In genomic region chr3:48949376-48949717, GRCh38 we compare ENCODE assay signal across 16 cellular contexts. TPM values are rescaled to one million over a fixed set of nuclear protein-coding genes. Genes with fewer than 3 reads are reported as not detected.
DNase-seq lines count a peak whose midpoint lies in the region; ATAC-seq and TF ChIP-seq lines count a peak whose summit lies in the region.
"Had no signal": no experiment of that assay in that cellular context is flagged by ENCODE, and none has a peak within 500 bp of the region (broad histone marks: within the 10 kb centered on the region; RNA-seq: fewer than 3 reads in every experiment).

No MANE protein-coding gene starts in this region.

- POLR2A ChIA-PET in MCF 10A (lab: Yijun Ruan, JAX) = interaction anchor here (0.6 to 3.0 kb wide), 2 partner anchors 11 to 901 kb away, joined by 3 to 10 read pairs; no protein-coding TSS in a partner anchor

- BruUV-seq in MCF 10A (replicated peaks; lab: Mats Ljungman, UMichigan) (no TSS peak), mammary epithelial cell (replicated peaks; lab: Mats Ljungman, UMichigan) (no TSS peak)

- H3K27me3 Mint-ChIP-seq in MCF 10A (ENCODE audit: insufficient read depth, unreplicated experiment) (no peaks in the 10 kb centered on the region), progenitor cell of endocrine pancreas (no peaks in the 10 kb centered on the region)
- H3K27me3 Mint-ChIP-seq: activated CD4-positive, alpha-beta T cell treated with anti-CD3 and anti-CD28 coated beads, Interleukin-2, amount 10 ng/mL, durations not matched to agents 24 days and 14 days; activated T-cell treated with anti-CD3 and anti-CD28 coated beads, Interleukin-2, amount 50 U/mL, for 24 hours; CD4-positive, CD25-positive, alpha-beta regulatory T cell had no signal

- in situ Hi-C loops in mammary epithelial cell (cut with MboI; ENCODE audit: low sequenced_read_pairs in 2 of 2) = no loop called here

- no peaks in the 10 kb centered on the region for H3K9me3 Mint-ChIP-seq in MCF 10A (ENCODE audit: unreplicated experiment)
- H3K9me3 Mint-ChIP-seq in progenitor cell of endocrine pancreas (ENCODE audit: low read depth) = no peaks in the 10 kb centered on the region
- H3K9me3 Mint-ChIP-seq: activated CD4-positive, alpha-beta T cell treated with anti-CD3 and anti-CD28 coated beads, Interleukin-2, amount 10 ng/mL, durations not matched to agents 24 days and 14 days; activated T-cell treated with anti-CD3 and anti-CD28 coated beads, Interleukin-2, amount 50 U/mL, for 24 hours; CD4-positive, CD25-positive, alpha-beta regulatory T cell; T-helper 1 cell treated with Interleukin-12 subunit alpha and Interleukin-12 subunit beta and Interleukin-4 antibody, amounts not matched to agents 30 μg/mL and 1 μg/mL, for 36 hours had no signal

- no peak overlapping the region for H3K9ac ChIP-seq in mammary epithelial cell (ENCODE audit: insufficient read depth, low read length)

- no peak for TF ChIP-seq EP300 in upper lobe of left lung (IDR thresholded peaks at IDR 0.05)

- TF ChIP-seq CTCF in MCF 10A (IDR thresholded peaks at IDR 0.05; ENCODE audit: unreplicated experiment) (no peak), mammary epithelial cell (conservative IDR thresholded peaks at IDR 0.05 in 1 of 2, IDR thresholded peaks at IDR 0.05 in 1 of 2; ENCODE audit: extremely low read depth in 1 of 2, insufficient read depth in 1 of 2, low read depth in 1 of 2, low read length in 2 of 2) (no peak), lower lobe of right lung (IDR thresholded peaks at IDR 0.05) (no peak), upper lobe of left lung (IDR thresholded peaks at IDR 0.05) (no peak), progenitor cell of endocrine pancreas (IDR thresholded peaks at IDR 0.05; ENCODE audit: unreplicated experiment) (no peak)

- CTCF ChIA-PET in MCF 10A (lab: Yijun Ruan, JAX) = interaction anchor here (0.6 kb wide), 1 partner anchor 20 kb away, joined by 6 read pairs; no protein-coding TSS in a partner anchor
- CTCF ChIA-PET in mammary epithelial cell (lab: Charles Lee; ENCODE audit: low non-redundant PET) = no interaction called here

- H3K9me3 ChIP-seq in mammary epithelial cell (replicated peaks; ENCODE audit: insufficient read depth, low read length) (no peaks in the 10 kb centered on the region), lower lobe of right lung (no peaks in the 10 kb centered on the region), upper lobe of left lung (no peaks in the 10 kb centered on the region)
- H3K9me3 ChIP-seq: MG63 had no signal

- H3K4me3 Mint-ChIP-seq in MCF 10A (ENCODE audit: unreplicated experiment) (no peak overlapping the region), progenitor cell of endocrine pancreas (ENCODE audit: low read depth) (no peak overlapping the region)
- H3K4me3 Mint-ChIP-seq: activated CD4-positive, alpha-beta T cell treated with anti-CD3 and anti-CD28 coated beads, Interleukin-2, amount 10 ng/mL, durations not matched to agents 24 days and 14 days; activated T-cell treated with anti-CD3 and anti-CD28 coated beads, Interleukin-2, amount 50 U/mL, for 24 hours; CD4-positive, CD25-positive, alpha-beta regulatory T cell; T-helper 1 cell treated with Interleukin-12 subunit alpha and Interleukin-12 subunit beta and Interleukin-4 antibody, amounts not matched to agents 30 μg/mL and 1 μg/mL, for 36 hours had no signal

- no peak overlapping the region for H3K4me3 ChIP-seq in mammary epithelial cell (replicated peaks in 1 of 3; ENCODE audit: insufficient read depth in 1 of 3, low read depth in 2 of 3, low read length in 3 of 3)
- H3K4me3 ChIP-seq in lower lobe of right lung = no peak overlapping the region
- H3K4me3 ChIP-seq in upper lobe of left lung = peak overlapping the region in 3 of 4 donors; percentile 4 to 21 (median 5)
- H3K4me3 ChIP-seq: MG63 had no signal

- TF ChIP-seq POLR2A in upper lobe of left lung (IDR thresholded peaks at IDR 0.05) = no peak

- no peaks in the 10 kb centered on the region for H3K27me3 ChIP-seq in mammary epithelial cell (ENCODE audit: insufficient read depth, low read length)
- H3K27me3 ChIP-seq in lower lobe of right lung (ENCODE audit: low read depth) = no peaks in the 10 kb centered on the region
- H3K27me3 ChIP-seq in upper lobe of left lung = no peaks in the 10 kb centered on the region
- H3K27me3 ChIP-seq: MG63 had no signal

- no peak overlapping the region for H2AFZ ChIP-seq in mammary epithelial cell (ENCODE audit: low read depth, low read length)

- peaks cover 74% of the 10 kb centered on the region for H3K79me2 ChIP-seq in mammary epithelial cell (ENCODE audit: insufficient read depth, low read length)

- WGBS in mammary epithelial cell (ENCODE audit: low coverage, missing lambda C conversion rate) = 38% methylated on average over 2 of the region's 2 CpGs
- WGBS in upper lobe of left lung, 2 donors = 66 to 92% methylated on average over 2 of the region's 2 CpGs

- H3K27ac ChIP-seq in mammary epithelial cell (ENCODE audit: insufficient read depth, low read depth, low read length) = no peak overlapping the region
- peak overlapping the region; percentile 87 for H3K27ac ChIP-seq in cingulate gyrus (ENCODE audit: low read depth, low read length)
- peak overlapping the region; percentile 4 for H3K27ac ChIP-seq in lower lobe of right lung
- peak overlapping the region; percentile 34 to 58 (median 48) for H3K27ac ChIP-seq in upper lobe of left lung

- H3K4me1 Mint-ChIP-seq in MCF 10A (ENCODE audit: insufficient read depth, unreplicated experiment) = peaks cover 10% of the 10 kb centered on the region
- H3K4me1 Mint-ChIP-seq in progenitor cell of endocrine pancreas (ENCODE audit: low read depth) = peaks cover 9% of the 10 kb centered on the region

- H3K4me1 ChIP-seq in mammary epithelial cell (ENCODE audit: insufficient read depth, low read length) (peaks cover 3% of the 10 kb centered on the region), lower lobe of right lung (no peaks in the 10 kb centered on the region), upper lobe of left lung (peaks cover 0 to 9% (median 0%) of the 10 kb centered on the region in 4 donors)

- intact Hi-C loops in MCF 10A (cut with micrococcal nuclease) = no loop called here
- intact Hi-C loops in mammary epithelial cell (cut with micrococcal nuclease) = no loop called here
- intact Hi-C loops in lower lobe of right lung (cut with DNase I) = no loop called here

- H4K20me1 ChIP-seq in mammary epithelial cell (ENCODE audit: insufficient read depth, low read length) = no peaks in the 10 kb centered on the region

- H3K36me3 Mint-ChIP-seq in MCF 10A (ENCODE audit: insufficient read depth, unreplicated experiment) = peaks cover 54% of the 10 kb centered on the region
- peaks cover 10% of the 10 kb centered on the region for H3K36me3 Mint-ChIP-seq in progenitor cell of endocrine pancreas (ENCODE audit: insufficient read depth)

- H3K4me2 ChIP-seq in mammary epithelial cell (ENCODE audit: insufficient read depth, low read depth, low read length) = no peak overlapping the region

- H3K27ac Mint-ChIP-seq in MCF 10A (ENCODE audit: low read depth, unreplicated experiment) (peak overlapping the region; percentile 25), progenitor cell of endocrine pancreas (no peak overlapping the region)
- H3K27ac Mint-ChIP-seq: activated CD4-positive, alpha-beta T cell treated with anti-CD3 and anti-CD28 coated beads, Interleukin-2, amount 10 ng/mL, durations not matched to agents 24 days and 14 days; T-helper 1 cell treated with Interleukin-12 subunit alpha and Interleukin-12 subunit beta and Interleukin-4 antibody, amounts not matched to agents 30 μg/mL and 1 μg/mL, for 36 hours had no signal

- H3K36me3 ChIP-seq in mammary epithelial cell (ENCODE audit: insufficient read depth, low read length) = peaks cover 7% of the 10 kb centered on the region
- H3K36me3 ChIP-seq in lower lobe of right lung = peaks cover 19% of the 10 kb centered on the region
- H3K36me3 ChIP-seq in upper lobe of left lung = peaks cover 0 to 25% (median 12%) of the 10 kb centered on the region in 4 donors

- no peak for DNase-seq in MCF 10A (ENCODE audit: unreplicated experiment)
- no peak for DNase-seq in mammary epithelial cell
- no peak for DNase-seq in lower lobe of right lung
- no peak for DNase-seq in upper lobe of left lung
- no peak for DNase-seq in progenitor cell of endocrine pancreas (ENCODE audit: low spot score, unreplicated experiment)
- DNase-seq: activated CD4-positive, alpha-beta T cell treated with anti-CD3 and anti-CD28 coated beads, Interleukin-2, amount 10 ng/mL, durations not matched to agents 24 days and 14 days; activated T-cell treated with anti-CD3 and anti-CD28 coated beads, Interleukin-2, amount 50 U/mL, for 24 hours; CD4-positive, CD25-positive, alpha-beta regulatory T cell; EL; MG63; NCI-H2029 treated with DMSO at 0.1 percent for 48 hours; NCI-H774 had no signal

- ATAC-seq in lower lobe of right lung (peak in 1 of 2 donors; percentile 83), upper lobe of left lung (ENCODE audit: low FRiP score in 2 of 2) (no peak), GM21619 (IDR thresholded peaks at IDR 0.05; ENCODE audit: unreplicated experiment) (no peak), GM21367 (IDR thresholded peaks at IDR 0.05; ENCODE audit: unreplicated experiment) (no peak)

- dilution Hi-C loops in mammary epithelial cell (cut with HindIII; ENCODE audit: low sequenced_read_pairs) = no loop called here

RNA-seq across cellular contexts. Expression of gene ARIH2, which starts 30.7 kb away (rescaled TPM):
- total RNA-seq in MCF 10A (2022) (152 and 167 TPM in 2 replicates), mammary epithelial cell (100 to 1,000 TPM in 1 of 2 donors, 10 to 100 TPM in 1; 84.7 to 115 TPM), lower lobe of right lung (87.4 TPM), upper lobe of left lung (100 to 1,000 TPM in 2 of 6 donors, 10 to 100 TPM in 4; 81.2 to 190 (median 91.0) TPM), progenitor cell of endocrine pancreas (105 and 121 TPM in 2 replicates)
- 76.6 TPM for polyA plus RNA-seq in mammary epithelial cell
- 76.4 TPM for polyA minus RNA-seq in mammary epithelial cell

RNA-seq across cellular contexts. Expression of gene P4HTM, which starts 40.7 kb away (rescaled TPM):
- total RNA-seq in MCF 10A (2022) (18.8 and 26.1 TPM in 2 replicates), mammary epithelial cell (10 to 100 TPM in 1 of 2 donors, 1 to 10 TPM in 1; 8.1 to 10.2 TPM), lower lobe of right lung (44.0 TPM), upper lobe of left lung (100 to 1,000 TPM in 1 of 6 donors, 10 to 100 TPM in 5; 44.2 to 184 (median 69.9) TPM), progenitor cell of endocrine pancreas (45.3 and 48.4 TPM in 2 replicates)
- 4.7 TPM for polyA plus RNA-seq in mammary epithelial cell
- polyA minus RNA-seq in mammary epithelial cell = 2.9 TPM

RNA-seq across cellular contexts. Expression of gene SLC25A20, which starts 50.7 kb away (rescaled TPM):
- total RNA-seq in MCF 10A (2022) (9.2 and 11.5 TPM in 2 replicates), mammary epithelial cell (10 to 100 TPM; 11.3 to 17.8 TPM), lower lobe of right lung (29.0 TPM), upper lobe of left lung (10 to 100 TPM; 15.1 to 32.7 (median 19.2) TPM), progenitor cell of endocrine pancreas (14.2 and 17.1 TPM in 2 replicates)
- polyA plus RNA-seq in mammary epithelial cell = 19.4 TPM
- 45.2 TPM for polyA minus RNA-seq in mammary epithelial cell

RNA-seq across cellular contexts. Expression of gene WDR6, which starts 57.8 kb away (rescaled TPM):
- total RNA-seq in MCF 10A (2022) = 112 and 116 TPM in 2 replicates
- 100 to 1,000 TPM in 1 of 2 donors, 10 to 100 TPM in 1; 91.2 to 108 TPM for total RNA-seq in mammary epithelial cell
- polyA plus RNA-seq in mammary epithelial cell = 93.9 TPM
- 208 TPM for polyA minus RNA-seq in mammary epithelial cell
- total RNA-seq in lower lobe of right lung = 157 TPM
- total RNA-seq in upper lobe of left lung = 100 to 1,000 TPM; 100 to 279 (median 123) TPM
- 369 and 414 TPM in 2 replicates for total RNA-seq in progenitor cell of endocrine pancreas

Comparison
In these comparisons a context has a peak if more than half of its experiments do, and no peak if none do; other contexts are left out.
1. H3K4me3 ChIP-seq: peak in upper lobe of left lung (3 of 4); none in mammary epithelial cell (0 of 3) and lower lobe of right lung (single experiment).